8 cellular contexts compared by ENCODE assay signal in the genomic region with DNA sequence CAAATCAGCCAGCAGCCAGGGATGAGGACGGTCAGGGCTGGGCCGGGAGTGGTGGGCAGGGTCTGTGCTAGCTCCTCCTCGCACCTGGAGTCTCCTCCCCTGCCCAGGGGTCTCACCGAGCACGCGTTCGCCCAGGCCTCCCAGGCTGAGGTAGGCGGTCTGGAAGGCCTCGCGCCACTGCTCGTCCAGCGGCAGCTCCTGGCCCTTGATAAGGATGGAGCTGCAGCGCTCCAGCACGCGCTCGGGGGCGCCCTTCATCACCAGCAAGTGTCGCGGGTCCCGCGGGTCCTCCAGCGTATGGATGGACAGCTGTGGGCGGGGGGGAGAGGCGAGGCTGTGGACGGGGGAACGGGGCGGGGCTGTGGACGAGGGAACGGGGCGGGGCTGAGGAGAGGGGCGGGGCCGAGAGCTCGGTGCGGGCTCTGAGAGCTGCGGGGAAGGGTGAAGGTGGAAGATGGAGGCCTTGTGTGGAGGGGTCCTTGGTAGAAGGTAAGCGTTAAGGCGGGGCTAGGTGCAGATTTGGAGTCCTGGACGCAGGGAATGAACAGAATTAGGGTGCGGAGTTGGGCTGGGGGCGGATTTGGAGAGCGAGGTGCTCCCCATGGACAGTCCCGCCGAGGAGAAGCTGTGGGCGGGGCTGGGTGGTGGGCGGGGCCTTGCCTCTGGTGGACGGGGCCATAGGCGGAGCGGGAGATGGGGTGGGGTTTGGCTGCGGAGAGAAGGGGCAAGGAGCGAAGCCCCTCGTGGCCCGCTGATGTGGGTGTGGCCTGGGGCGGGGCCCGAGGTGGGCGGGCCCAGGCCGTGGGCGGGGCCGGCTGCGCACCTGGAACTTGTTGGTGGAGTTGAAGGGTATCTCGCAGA. TPM values are rescaled to one million over a fixed set of nuclear protein-coding genes. Genes with fewer than 3 reads are reported as not detected.
DNase-seq lines count a peak whose midpoint lies in the region; ATAC-seq and TF ChIP-seq lines count a peak whose summit lies in the region.

No MANE protein-coding gene starts in this region.

- peaks cover 83% of the 10 kb centered on the region for H3K27me3 Mint-ChIP-seq in endodermal cell (ENCODE audit: insufficient read depth)
- H3K27me3 Mint-ChIP-seq in naive thymus-derived CD4-positive, alpha-beta T cell, result peaks cover 36 to 47% (median 39%) of the 10 kb centered on the region in 5 donors
- peaks cover 73% of the 10 kb centered on the region for H3K27me3 Mint-ChIP-seq in stimulated activated naive CD8-positive, alpha-beta T cell treated with anti-CD3 and anti-CD28 coated beads, Interleukin-15, amount 100 ng/mL, for 72 hours

- 2 to 5% methylated on average over 7 to 59 of the region's 60 CpGs for WGBS in endodermal cell (ENCODE audit: insufficient coverage in 1 of 2, insufficient read length in 1 of 2), 2 experiments

- ATAC-seq in naive thymus-derived CD4-positive, alpha-beta T cell, result peak; percentile 74
- ATAC-seq in stimulated activated naive CD8-positive, alpha-beta T cell treated with anti-CD3 and anti-CD28 coated beads, Interleukin-15, amount 100 ng/mL, for 72 hours, result peak; percentile 72
- ATAC-seq in HG03565 (IDR thresholded peaks at IDR 0.05; ENCODE audit: unreplicated experiment), result no peak

- peak; percentile 81 for DNase-seq in KBM-7
- DNase-seq in activated CD4-positive, alpha-beta T cell treated with anti-CD3 and anti-CD28 coated beads, Interleukin-2, amount 50 U/mL, for 48 hours, result peak; percentile 61 to 68
- DNase-seq in endodermal cell, result peak; percentile 100
- DNase-seq in naive thymus-derived CD4-positive, alpha-beta T cell, result peak in 8 of 9 donors; percentile 18 to 62 (median 29)
- DNase-seq in stimulated activated naive CD8-positive, alpha-beta T cell treated with anti-CD3 and anti-CD28 coated beads, Interleukin-15, amount 100 ng/mL, for 72 hours, result peak; percentile 54 to 61
- DNase-seq in A172 (ENCODE audit: low spot score), result no peak

- no peaks in the 10 kb centered on the region for H3K36me3 Mint-ChIP-seq in endodermal cell (ENCODE audit: low read depth)
- H3K36me3 Mint-ChIP-seq in naive thymus-derived CD4-positive, alpha-beta T cell, result peaks cover 0 to 8% (median 1%) of the 10 kb centered on the region in 5 donors

- H3K9me3 ChIP-seq in BLaER1 (no peaks in the 10 kb centered on the region), endodermal cell (ENCODE audit: control insufficient read depth, low read length) (no peaks in the 10 kb centered on the region)
- no peaks in the 10 kb centered on the region for H3K9me3 ChIP-seq in naive thymus-derived CD4-positive, alpha-beta T cell (ENCODE audit: control insufficient read depth in 2 of 3, low read length in 3 of 3)

- H3K27ac ChIP-seq in BLaER1 (no peak overlapping the region), endodermal cell (ENCODE audit: low read depth, low read length) (no peak overlapping the region)
- no peak overlapping the region for H3K27ac ChIP-seq in naive thymus-derived CD4-positive, alpha-beta T cell (ENCODE audit: low read depth, low read length)

- H3K4me1 Mint-ChIP-seq in endodermal cell, result no peaks in the 10 kb centered on the region
- peaks cover 0 to 24% (median 11%) of the 10 kb centered on the region in 7 donors for H3K4me1 Mint-ChIP-seq in naive thymus-derived CD4-positive, alpha-beta T cell
- peaks cover 18% of the 10 kb centered on the region for H3K4me1 Mint-ChIP-seq in stimulated activated naive CD8-positive, alpha-beta T cell treated with anti-CD3 and anti-CD28 coated beads, Interleukin-15, amount 100 ng/mL, for 72 hours

- CTCF ChIA-PET in naive thymus-derived CD4-positive, alpha-beta T cell (lab: Charles Lee), result no interaction called here

- peak overlapping the region; percentile 75 for H3K4me2 ChIP-seq in BLaER1

- H3K9me3 Mint-ChIP-seq in endodermal cell, result no peaks in the 10 kb centered on the region
- H3K9me3 Mint-ChIP-seq in naive thymus-derived CD4-positive, alpha-beta T cell, result peaks cover 0 to 8% (median 0%) of the 10 kb centered on the region in 11 donors
- no peaks in the 10 kb centered on the region for H3K9me3 Mint-ChIP-seq in stimulated activated naive CD8-positive, alpha-beta T cell treated with anti-CD3 and anti-CD28 coated beads, Interleukin-15, amount 100 ng/mL, for 72 hours

- intact Hi-C loops in naive thymus-derived CD4-positive, alpha-beta T cell (cut with micrococcal nuclease), result no loop called here

- no peak overlapping the region for H3K9ac ChIP-seq in BLaER1
- H3K9ac ChIP-seq in endodermal cell (ENCODE audit: extremely low read depth, low read length, poor library complexity, severe bottlenecking), result no peak overlapping the region

- no peak for TF ChIP-seq CTCF in endodermal cell (conservative IDR thresholded peaks at IDR 0.05)

- H3K27me3 ChIP-seq in BLaER1 (no peaks in the 10 kb centered on the region), endodermal cell (ENCODE audit: control insufficient read depth, insufficient read depth, low read length, poor library complexity, severe bottlenecking) (peaks cover 37% of the 10 kb centered on the region)
- H3K27me3 ChIP-seq in naive thymus-derived CD4-positive, alpha-beta T cell (ENCODE audit: control insufficient read depth in 2 of 2, insufficient read depth in 2 of 2, low read length in 2 of 2), result peaks cover 0 to 10% of the 10 kb centered on the region in 2 donors

- in situ Hi-C loops in KBM-7 (cut with MboI; ENCODE audit: low pct_unique_long_range_greater_than_20kb, low sequenced_read_pairs), result no loop called here

- H3K4me3 ChIP-seq in BLaER1 (peak overlapping the region; percentile 52), endodermal cell (ENCODE audit: low read length) (peak overlapping the region; percentile 72)
- H3K4me3 ChIP-seq in naive thymus-derived CD4-positive, alpha-beta T cell (ENCODE audit: low read length), result peak overlapping the region; percentile 33

- no peaks in the 10 kb centered on the region for H4K20me1 ChIP-seq in BLaER1

- H3K27ac Mint-ChIP-seq in endodermal cell, result peak overlapping the region; percentile 72
- peak overlapping the region in 2 of 9 donors; percentile 21 to 55 for H3K27ac Mint-ChIP-seq in naive thymus-derived CD4-positive, alpha-beta T cell
- no peak overlapping the region for H3K27ac Mint-ChIP-seq in stimulated activated naive CD8-positive, alpha-beta T cell treated with anti-CD3 and anti-CD28 coated beads, Interleukin-15, amount 100 ng/mL, for 72 hours

- POLR2A ChIA-PET in naive thymus-derived CD4-positive, alpha-beta T cell (lab: Charles Lee), result no interaction called here

- peak overlapping the region; percentile 65 for H3K4me3 Mint-ChIP-seq in endodermal cell
- H3K4me3 Mint-ChIP-seq in naive thymus-derived CD4-positive, alpha-beta T cell, result peak overlapping the region; percentile 48 to 87 (median 80)
- peak overlapping the region; percentile 83 to 88 for H3K4me3 Mint-ChIP-seq in stimulated activated naive CD8-positive, alpha-beta T cell treated with anti-CD3 and anti-CD28 coated beads, Interleukin-15, amount 100 ng/mL, for 72 hours

- H3K36me3 ChIP-seq in BLaER1 (no peaks in the 10 kb centered on the region), endodermal cell (ENCODE audit: control insufficient read depth, insufficient read depth, low read length) (no peaks in the 10 kb centered on the region)
- H3K36me3 ChIP-seq in naive thymus-derived CD4-positive, alpha-beta T cell (ENCODE audit: control insufficient read depth in 2 of 3, insufficient read depth in 3 of 3, low read length in 3 of 3), result no peaks in the 10 kb centered on the region

- H3K4me1 ChIP-seq in BLaER1 (peaks cover 24% of the 10 kb centered on the region), endodermal cell (ENCODE audit: control insufficient read depth, insufficient read depth, low read length) (no peaks in the 10 kb centered on the region)
- H3K4me1 ChIP-seq in naive thymus-derived CD4-positive, alpha-beta T cell (ENCODE audit: control insufficient read depth in 2 of 2, insufficient read depth in 2 of 2, low read length in 2 of 2), result peaks cover 0 to 12% of the 10 kb centered on the region in 2 donors

RNA-seq across cellular contexts. Expression of a gene that starts 5.7 kb away (rescaled TPM):
- under 1 TPM in 1 of 2 donors, not detected in 1; 0.18 TPM for total RNA-seq in endodermal cell
- not detected for polyA plus RNA-seq in endodermal cell (2013, experiment 1 of 2)
- not detected for polyA plus RNA-seq in endodermal cell (2013, experiment 2 of 2)
- total RNA-seq in naive thymus-derived CD4-positive, alpha-beta T cell, result not detected
- not detected for polyA plus RNA-seq in naive thymus-derived CD4-positive, alpha-beta T cell
- total RNA-seq in A172 (2014; rRNA removed; shearing (Covaris generic)), result not detected in 2 replicates

RNA-seq across cellular contexts. Expression of a gene that starts 12.3 kb away (rescaled TPM):
- total RNA-seq in endodermal cell, result 100 to 1,000 TPM; 109 to 119 TPM
- polyA plus RNA-seq in endodermal cell (2013, experiment 1 of 2), result 86.5 TPM
- 87.1 TPM for polyA plus RNA-seq in endodermal cell (2013, experiment 2 of 2)
- total RNA-seq in naive thymus-derived CD4-positive, alpha-beta T cell, result 10 to 100 TPM; 24.7 to 54.0 (median 34.6) TPM
- 100 to 1,000 TPM; 143 to 154 TPM for polyA plus RNA-seq in naive thymus-derived CD4-positive, alpha-beta T cell
- 167 and 204 TPM in 2 replicates for total RNA-seq in A172 (2014; rRNA removed; shearing (Covaris generic))

RNA-seq across cellular contexts. Expression of a gene that starts 24.5 kb away (rescaled TPM):
- total RNA-seq in endodermal cell, result not detected
- not detected for polyA plus RNA-seq in endodermal cell (2013, experiment 1 of 2)
- polyA plus RNA-seq in endodermal cell (2013, experiment 2 of 2), result not detected
- not detected for total RNA-seq in naive thymus-derived CD4-positive, alpha-beta T cell
- not detected for polyA plus RNA-seq in naive thymus-derived CD4-positive, alpha-beta T cell
- not detected in 2 replicates for total RNA-seq in A172 (2014; rRNA removed; shearing (Covaris generic))

RNA-seq across cellular contexts. Expression of a gene that starts 28.2 kb away (rescaled TPM):
- total RNA-seq in endodermal cell, result not detected
- polyA plus RNA-seq in endodermal cell (2013, experiment 1 of 2), result not detected
- polyA plus RNA-seq in endodermal cell (2013, experiment 2 of 2), result not detected
- not detected for total RNA-seq in naive thymus-derived CD4-positive, alpha-beta T cell
- polyA plus RNA-seq in naive thymus-derived CD4-positive, alpha-beta T cell, result not detected
- not detected in 2 replicates for total RNA-seq in A172 (2014; rRNA removed; shearing (Covaris generic))

RNA-seq across cellular contexts. Expression of a gene that starts 29.7 kb away (rescaled TPM):
- total RNA-seq in endodermal cell, result not detected
- polyA plus RNA-seq in endodermal cell (2013, experiment 1 of 2), result not detected
- polyA plus RNA-seq in endodermal cell (2013, experiment 2 of 2), result not detected
- total RNA-seq in naive thymus-derived CD4-positive, alpha-beta T cell, result not detected
- polyA plus RNA-seq in naive thymus-derived CD4-positive, alpha-beta T cell, result not detected
- total RNA-seq in A172 (2014; rRNA removed; shearing (Covaris generic)), result not detected in 2 replicates
